31 cellular contexts compared by ENCODE assay signal in the genomic region with DNA sequence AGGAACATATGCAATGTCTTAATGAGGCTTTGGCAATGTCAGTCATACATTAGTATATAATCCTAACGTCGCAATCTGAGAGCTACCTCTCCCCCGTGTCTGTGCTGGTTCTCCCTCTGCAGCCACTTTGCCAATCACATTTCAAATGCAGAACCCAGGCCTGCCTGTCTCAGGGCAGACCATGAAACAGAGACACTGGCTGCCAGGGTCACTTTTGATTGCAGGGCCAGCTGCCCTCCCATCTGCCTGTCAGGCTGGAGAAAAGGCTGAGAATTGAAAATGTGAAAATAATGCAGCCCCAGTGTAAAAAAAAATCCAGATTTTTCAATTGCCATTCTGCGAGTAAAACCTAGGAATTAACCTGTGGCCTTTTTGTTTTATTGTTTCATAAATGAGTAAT. TPM values are rescaled to one million over a fixed set of nuclear protein-coding genes. Genes with fewer than 3 reads are reported as not detected.
"Had no signal": no experiment of that assay in that cellular context is flagged by ENCODE, and none has a peak within 500 bp of the region (broad histone marks: within the 10 kb centered on the region; RNA-seq: fewer than 3 reads in every experiment).

No MANE protein-coding gene starts in this region.

- H3K27me3 ChIP-seq: body of pancreas, colonic mucosa, Peyer's patch, SJSA1 had no signal

- ATAC-seq: activated CD8-positive, alpha-beta T cell treated with anti-CD3 and anti-CD28 coated beads for 36 hours; activated T-cell treated with anti-CD3 and anti-CD28 coated beads, Interleukin-2, amount 50 U/mL, for 72 hours; activated T-helper 17 cell treated with anti-CD3 and anti-CD28 coated beads, Interleukin-2, amount 50 U/mL, for 72 hours; body of pancreas; PC-3 had no signal

- H3K36me3 ChIP-seq: colonic mucosa, Peyer's patch, SJSA1 had no signal

- DNase-seq: activated CD4-positive, alpha-beta T cell treated with anti-CD3 and anti-CD28 coated beads, Interleukin-2, amount 10 ng/mL, durations not matched to agents 24 days and 14 days; activated CD4-positive, alpha-beta T cell treated with anti-CD3 and anti-CD28 coated beads, Interleukin-2, amount 50 U/mL, for 4 hours; activated CD8-positive, alpha-beta T cell treated with anti-CD3 and anti-CD28 coated beads for 36 hours; activated effector memory CD4-positive, alpha-beta T cell treated with anti-CD3 and anti-CD28 coated beads, Interleukin-2, amount 50 U/mL, for 16 hours; activated naive CD4-positive, alpha-beta T cell; activated naive CD8-positive, alpha-beta T cell treated with anti-CD3 and anti-CD28 coated beads, Interleukin-2, amount 10 ng/mL, durations not matched to agents 7 days and 5 days; activated T-cell treated with anti-CD3 and anti-CD28 coated beads, Interleukin-2, amount 50 U/mL, for 1 hour; activated T-cell treated with anti-CD3 and anti-CD28 coated beads, Interleukin-2, amount 50 U/mL, for 72 hours; body of pancreas; colonic mucosa; Kasumi-1; MM.1S; NCI-H1092 treated with DMSO at 0.1 percent for 48 hours; NCI-H187; NCI-H2029 treated with DMSO at 0.1 percent for 48 hours; NCI-H2107; NCI-H2171; NCI-H226; NCI-H446 treated with DMSO at 0.1 percent for 48 hours; NCI-H526; NK-92 treated with Interleukin-12 subunit alpha and Interleukin-12 subunit beta, amount 100 ng/mL, for 24 hours; PC-3; Peyer's patch; RPMI8226; SHP77 treated with DMSO at 0.1 percent for 48 hours; SK-N-SH had no signal

- H3K4me2 ChIP-seq: SK-N-SH had no signal

- H3K9me3 ChIP-seq: body of pancreas, colonic mucosa, Peyer's patch, SJSA1, SK-N-SH had no signal

- H3K4me1 ChIP-seq: body of pancreas, colonic mucosa, Peyer's patch, SJSA1 had no signal

- H3K9me2 ChIP-seq: SK-N-SH had no signal

- H3K27ac ChIP-seq: body of pancreas, colonic mucosa, Peyer's patch, SJSA1 had no signal

- H3K4me3 ChIP-seq: body of pancreas, colonic mucosa, Peyer's patch, SJSA1 had no signal

RNA-seq across cellular contexts. Expression of a gene that starts 56.3 kb away (rescaled TPM):
- total RNA-seq: activated CD4-positive, alpha-beta T cell treated with anti-CD3 and anti-CD28 coated beads, Interleukin-2, amount 10 ng/mL, durations not matched to agents 24 days and 14 days; activated CD8-positive, alpha-beta memory T cell treated with anti-CD3 and anti-CD28 coated beads for 36 hours; activated CD8-positive, alpha-beta T cell treated with anti-CD3 and anti-CD28 coated beads for 36 hours; activated naive CD8-positive, alpha-beta T cell treated with anti-CD3 and anti-CD28 coated beads, Interleukin-2, amount 10 ng/mL, durations not matched to agents 7 days and 5 days; activated T-cell treated with anti-CD3 and anti-CD28 coated beads, Interleukin-2, amount 50 U/mL, for 72 hours; bronchial epithelial cell; PC-3; SJSA1 had no signal
- polyA plus RNA-seq: adipose tissue, SK-N-SH had no signal
